In genomic region chr3:173395073-173395411, GRCh38 we compare ENCODE assay signal across 8 cellular contexts. TPM values are rescaled to one million over a fixed set of nuclear protein-coding genes. Genes with fewer than 3 reads are reported as not detected.
DNase-seq lines count a peak whose midpoint lies in the region; ATAC-seq, FAIRE-seq and TF ChIP-seq lines count a peak whose summit lies in the region.

No MANE protein-coding gene starts in this region.

- TF ChIP-seq EP300 in HepG2 (IDR thresholded peaks at IDR 0.05; ENCODE audit: low read depth in 2 of 2, low read length in 2 of 2) (no peak), HepG2 (CRISPR knock-in tag; IDR thresholded peaks at IDR 0.05; ENCODE audit: borderline replicate concordance) (no peak)

- no peak overlapping the region for H2AFZ ChIP-seq in HepG2 (ENCODE audit: low read length)

- H3K9ac ChIP-seq in liver (ENCODE audit: low read depth in 1 of 2, low read length in 2 of 2) (peak overlapping the region in 1 of 2 donors; percentile 8), HepG2 (ENCODE audit: insufficient read depth, low read depth, low read length) (no peak overlapping the region)

- peaks cover 39% of the 10 kb centered on the region for H3K4me1 Mint-ChIP-seq in neural crest cell

- H3K36me3 Mint-ChIP-seq in neural crest cell (ENCODE audit: low read depth), result no peaks in the 10 kb centered on the region

- intact Hi-C loops in HepG2 (cut with micrococcal nuclease; ENCODE audit: unreplicated experiment), result no loop called here
- intact Hi-C loops in Panc1 (cut with micrococcal nuclease; ENCODE audit: unreplicated experiment), result no loop called here

- peak overlapping the region; percentile 32 to 62 (median 61) for H3K4me3 ChIP-seq in liver (ENCODE audit: low read depth in 1 of 3, low read length in 3 of 3)
- H3K4me3 ChIP-seq in HepG2 (replicated peaks in 1 of 3; ENCODE audit: insufficient read depth in 1 of 3, low read depth in 2 of 3, low read length in 3 of 3), result no peak overlapping the region
- peak overlapping the region; percentile 46 to 81 for H3K4me3 ChIP-seq in Panc1 (ENCODE audit: low read depth in 2 of 2, low read length in 2 of 2)
- H3K4me3 ChIP-seq in epithelial cell of proximal tubule (ENCODE audit: low read depth, low read length), result peak overlapping the region; percentile 83

- H3K27me3 ChIP-seq in liver (ENCODE audit: control insufficient read depth in 4 of 4, insufficient read depth in 4 of 4, low read length in 3 of 4) (peaks cover 0 to 17% (median 9%) of the 10 kb centered on the region in 4 donors), HepG2 (ENCODE audit: control insufficient read depth in 1 of 2, insufficient read depth in 2 of 2, low read length in 2 of 2) (peaks cover 0 to 21% of the 10 kb centered on the region in 2 experiments; a peak in 2 of 5 replicates), Panc1 (ENCODE audit: control insufficient read depth, insufficient read depth, low read length) (peaks cover 62% of the 10 kb centered on the region)

- no peak overlapping the region for H3K4me2 ChIP-seq in HepG2 (ENCODE audit: low read depth, low read length)

- H3K36me3 ChIP-seq in liver (ENCODE audit: control insufficient read depth in 4 of 4, insufficient read depth in 3 of 4, low read depth in 1 of 4, low read length in 3 of 4), result no peaks in the 10 kb centered on the region
- H3K36me3 ChIP-seq in HepG2 (replicated peaks in 1 of 2; ENCODE audit: control insufficient read depth in 1 of 2, insufficient read depth in 2 of 2, low read length in 2 of 2), result no peaks in the 10 kb centered on the region
- no peaks in the 10 kb centered on the region for H3K36me3 ChIP-seq in Panc1 (ENCODE audit: control insufficient read depth, insufficient read depth, low read length)

- CTCF ChIA-PET in HepG2 (lab: Yijun Ruan, JAX; ENCODE audit: low intra/inter-chr PET ratio, low total read pairs), result no interaction called here
- CTCF ChIA-PET in Panc1 (lab: Charles Lee), result no interaction called here

- WGBS in liver, result 2% methylated on average over 10 of the region's 10 CpGs
- WGBS in HepG2 (ENCODE audit: low lambda C conversion rate), result 30% methylated on average over 10 of the region's 10 CpGs

- no peak for TF ChIP-seq RAD21 in liver (IDR thresholded peaks at IDR 0.05)
- no peak for TF ChIP-seq RAD21 in HepG2 (CRISPR knock-in tag; IDR thresholded peaks at IDR 0.05)

- TF ChIP-seq CTCF in liver (IDR thresholded peaks at IDR 0.05; ENCODE audit: low read depth, low read length, missing input control) (no peak), HepG2 (CRISPR knock-in tag; IDR thresholded peaks at IDR 0.05) (no peak), Panc1 (IDR thresholded peaks at IDR 0.05) (no peak), epithelial cell of proximal tubule (conservative IDR thresholded peaks at IDR 0.05; ENCODE audit: low read depth, low read length) (no peak), neural crest cell (conservative IDR thresholded peaks at IDR 0.05) (no peak)

- H3K4me1 ChIP-seq in liver (ENCODE audit: control insufficient read depth in 4 of 4, insufficient read depth in 4 of 4, low read length in 3 of 4) (peaks cover 5 to 32% (median 22%) of the 10 kb centered on the region in 4 donors), HepG2 (ENCODE audit: insufficient read depth, low read length) (no peaks in the 10 kb centered on the region), Panc1 (ENCODE audit: control insufficient read depth, insufficient read depth, low read length) (peaks cover 17% of the 10 kb centered on the region)

- DNase-seq in HepG2 (ENCODE audit: low spot score) (no peak), Panc1 (ENCODE audit: low read depth, low spot score) (no peak), epithelial cell of proximal tubule (ENCODE audit: low read depth) (peak; percentile 74), neural crest cell (ENCODE audit: low read depth, low spot score) (no peak), hippocampal formation (lab: John Stamatoyannopoulos, UW) (no peak), NCI-H2029 (lab: John Stamatoyannopoulos, UW) (no peak)

- ATAC-seq in HepG2, result no peak
- ATAC-seq in HG02943 (IDR thresholded peaks at IDR 0.05; ENCODE audit: low read depth, unreplicated experiment), result peak; percentile 40
- ATAC-seq in Panc1, result peak; percentile 77

- peak overlapping the region; percentile 96 for H3K4me3 Mint-ChIP-seq in neural crest cell

- H3K9me3 ChIP-seq in liver (ENCODE audit: control insufficient read depth in 4 of 4, low read length in 3 of 4) (no peaks in the 10 kb centered on the region), HepG2 (ENCODE audit: low read length) (no peaks in the 10 kb centered on the region), Panc1 (ENCODE audit: control insufficient read depth, insufficient read depth, low read depth, low read length) (no peaks in the 10 kb centered on the region)

- H3K27ac ChIP-seq in liver (ENCODE audit: low read depth in 1 of 2, low read length in 2 of 2) (peak overlapping the region in 1 of 2 donors; percentile 14), HepG2 (ENCODE audit: extremely low read length, insufficient read depth, low read length) (no peak overlapping the region), Panc1 (ENCODE audit: low read length) (no peak overlapping the region)

- FAIRE-seq in HepG2 (lab: Jason Lieb, UNC), result no peak

- in situ Hi-C loops in HepG2 (cut with HindIII; ENCODE audit: extremely low pct_ligation_motif_present, low pct_unique_long_range_greater_than_20kb), result no loop called here
- in situ Hi-C loops in Panc1 (cut with HindIII; ENCODE audit: low pct_unique_long_range_greater_than_20kb, low sequenced_read_pairs), result no loop called here

- no peaks in the 10 kb centered on the region for H3K9me3 Mint-ChIP-seq in neural crest cell

- H4K20me1 ChIP-seq in HepG2 (ENCODE audit: insufficient read depth, low read length), result no peaks in the 10 kb centered on the region

- H3K27me3 Mint-ChIP-seq in neural crest cell (ENCODE audit: low read depth), result peaks cover 12% of the 10 kb centered on the region

- H3K79me2 ChIP-seq in HepG2 (ENCODE audit: insufficient read depth, low read length), result no peaks in the 10 kb centered on the region

- no peak for TF ChIP-seq POLR2A in HepG2 (IDR thresholded peaks at IDR 0.05; ENCODE audit: insufficient read depth in 1 of 2, low read depth in 2 of 2, low read length in 2 of 2)

- peak overlapping the region; percentile 76 for H3K27ac Mint-ChIP-seq in neural crest cell (ENCODE audit: unreplicated experiment)

- BruUV-seq in HepG2 (replicated peaks; lab: Mats Ljungman, UMichigan) (no TSS peak), Panc1 (replicated peaks; lab: Mats Ljungman, UMichigan) (no TSS peak)

- POLR2A ChIA-PET in HepG2 (lab: Yijun Ruan, JAX), result no interaction called here
- POLR2A ChIA-PET in Panc1 (lab: Charles Lee), result interaction anchor here (0.6 kb wide), 2 partner anchors 193 to 414 kb away, joined by 3 to 14 read pairs; no protein-coding TSS in a partner anchor

TF ChIP-seq in liver, 16 proteins besides CTCF, POLR2A, EP300 and RAD21 (continues in another document):
- no peak for TF ChIP-seq MAX (IDR thresholded peaks at IDR 0.05)
- TF ChIP-seq ATF3 (IDR thresholded peaks at IDR 0.05), result no peak
- no peak for TF ChIP-seq FOXA1 (IDR thresholded peaks at IDR 0.05)

TF ChIP-seq in HepG2, 621 proteins besides CTCF, POLR2A, EP300 and RAD21:
- TF ChIP-seq FOSL1 (CRISPR knock-in tag; IDR thresholded peaks at IDR 0.05; ENCODE audit: borderline replicate concordance) (no peak), TBL1XR1 (IDR thresholded peaks at IDR 0.05; ENCODE audit: borderline replicate concordance, low read length, partially characterized antibody) (no peak), ZNF792 (CRISPR knock-in tag; IDR thresholded peaks at IDR 0.05) (no peak), MYNN (CRISPR knock-in tag; IDR thresholded peaks at IDR 0.05; ENCODE audit: low read depth) (no peak)
TF ChIP-seq in HepG2: peak in this region for 0.

RNA-seq across cellular contexts. Expression of gene NLGN1, which starts 2.5 kb away (rescaled TPM):
- total RNA-seq in liver (under 1 TPM; 0.37 to 0.67 TPM), HepG2 (2016; rRNA removed; fragmentation: Illumina TruSeq; extraction: Trizol) (not detected in 2 replicates), Panc1 (2021; ENCODE audit: unreplicated experiment) (0.85 TPM), epithelial cell of proximal tubule (1.4 and 1.9 TPM in 2 replicates), neural crest cell (18.6 and 20.0 TPM in 2 replicates)
- polyA plus RNA-seq in liver (under 1 TPM in 1 of 2 donors, not detected in 1; 0.02 TPM), HepG2 (2011; rRNA removed) (not detected in 2 replicates)
- total RNA-seq in HepG2 (2016; cell fraction: cytosol; rRNA removed; fragmentation: Illumina TruSeq; extraction: Trizol; ENCODE audit: low read depth), result not detected in 2 replicates
- total RNA-seq in HepG2 (2016; cell fraction: insoluble cytoplasmic fraction; rRNA removed; fragmentation: Illumina TruSeq; extraction: Trizol), result not detected in 2 replicates
- total RNA-seq in HepG2 (2016; cell fraction: membrane; rRNA removed; fragmentation: Illumina TruSeq; extraction: Trizol), result not detected in 2 replicates
- not detected in 2 replicates for total RNA-seq in HepG2 (2016; cell fraction: nucleus; rRNA removed; fragmentation: Illumina TruSeq; extraction: Trizol)
- polyA plus RNA-seq in HepG2 (2011; cell fraction: cytosol; rRNA removed), result not detected in 2 replicates
- polyA plus RNA-seq in HepG2 (2011; cell fraction: nucleus; rRNA removed), result not detected in 2 replicates
- polyA plus RNA-seq in HepG2 (2012), result not detected in 2 replicates
- polyA plus RNA-seq in HepG2 (2016; cell fraction: cytosol; fragmentation: Illumina TruSeq; extraction: Trizol; ENCODE audit: low read depth), result not detected in 2 replicates
- not detected in 2 replicates for polyA plus RNA-seq in HepG2 (2016; cell fraction: insoluble cytoplasmic fraction; fragmentation: Illumina TruSeq; extraction: Trizol; ENCODE audit: low read depth)
- not detected in 2 replicates for polyA plus RNA-seq in HepG2 (2016; cell fraction: membrane; fragmentation: Illumina TruSeq; extraction: Trizol; ENCODE audit: low read depth)
- not detected in 2 replicates for polyA plus RNA-seq in HepG2 (2016; cell fraction: nucleus; fragmentation: Illumina TruSeq; extraction: Trizol; ENCODE audit: insufficient read depth, low read depth)
- not detected in 2 replicates for polyA minus RNA-seq in HepG2 (2011; rRNA and poly(A)+ RNA removed; ENCODE audit: low replicate concordance)
- polyA minus RNA-seq in HepG2 (2011; cell fraction: cytosol; rRNA and poly(A)+ RNA removed), result not detected in 2 replicates
- not detected in 2 replicates for polyA minus RNA-seq in HepG2 (2011; cell fraction: nucleus; rRNA and poly(A)+ RNA removed)
- polyA plus RNA-seq in Panc1 (2012; ENCODE audit: insufficient read length), result not detected

Comparison
In these comparisons a context has a peak if more than half of its experiments do, and no peak if none do; other contexts are left out.
1. H3K4me3 ChIP-seq: peak in liver (3 of 3), Panc1 (2 of 2) and epithelial cell of proximal tubule (single experiment); none in HepG2 (0 of 3).